21 cellular contexts compared by ENCODE assay signal in genomic region chr7:107291434-107291833, GRCh38.
DNase-seq lines count a peak whose midpoint lies in the region; FAIRE-seq and TF ChIP-seq lines count a peak whose summit lies in the region.
"Had no signal": no experiment of that assay in that cellular context is flagged by ENCODE, and none has a peak within 500 bp of the region (broad histone marks: within the 10 kb centered on the region; RNA-seq: fewer than 3 reads in every experiment).

No MANE protein-coding gene starts in this region.

- H4K20me1 ChIP-seq in MM.1S (ENCODE audit: insufficient read depth, low read length) = no peaks in the 10 kb centered on the region

- no peak overlapping the region for H2AFZ ChIP-seq in MM.1S (ENCODE audit: low read length)

- H3K4me1 ChIP-seq in MM.1S (ENCODE audit: low read length) = no peaks in the 10 kb centered on the region

- no peak for FAIRE-seq in GM12892 (lab: Jason Lieb, UNC)
- FAIRE-seq: RCC 7860 had no signal

- TF ChIP-seq POLR2A in GM12892 (IDR thresholded peaks at IDR 0.05; ENCODE audit: low read depth, low read length) = no peak

- DNase-seq in NOMO-1 treated with DMSO at 0.1 percent for 48 hours (lab: John Stamatoyannopoulos, UW; ENCODE audit: unreplicated experiment) = peak; percentile 0
- no peak for DNase-seq in NOMO-1 (lab: John Stamatoyannopoulos, UW; ENCODE audit: unreplicated experiment in 2 of 2)
- peak; percentile 1 for DNase-seq in OCI-M1 (lab: John Stamatoyannopoulos, UW)
- peak; percentile 44 for DNase-seq in epithelial cell of esophagus (ENCODE audit: low read depth)
- peak; percentile 2 for DNase-seq in renal cortical epithelial cell (ENCODE audit: low read depth)
- no peak for DNase-seq in MM.1S
- no peak for DNase-seq in KG1 (lab: John Stamatoyannopoulos, UW)
- no peak for DNase-seq in GM12892 (ENCODE audit: insufficient read length)
- DNase-seq: 8988T, DMS 273 treated with DMSO at 0.1 percent for 48 hours, DND-41, GDM1, GOT3, KBM-7, NCI-H1417 treated with DMSO at 0.1 percent for 48 hours, NCI-H1930, NCI-H345, NCI-H524 treated with DMSO at 0.1 percent for 48 hours, SHP77 had no signal

- no peaks in the 10 kb centered on the region for H3F3A ChIP-seq in MM.1S (ENCODE audit: insufficient read depth, low read length)

- no peak overlapping the region for H3K9ac ChIP-seq in MM.1S (ENCODE audit: low read length)

- H3K9me3 ChIP-seq in MM.1S (replicated peaks; ENCODE audit: insufficient read depth, low read length) = no peaks in the 10 kb centered on the region

- no peak overlapping the region for H3K4me2 ChIP-seq in MM.1S (ENCODE audit: low read depth, low read length)

- H3K27ac ChIP-seq in MM.1S (ENCODE audit: low read length) = no peak overlapping the region
- H3K27ac ChIP-seq: SK-N-MC had no signal

- no peaks in the 10 kb centered on the region for H3K36me3 ChIP-seq in MM.1S (replicated peaks; ENCODE audit: insufficient read depth, low read length)

- no peaks in the 10 kb centered on the region for H3K9me2 ChIP-seq in MM.1S (replicated peaks; ENCODE audit: insufficient read depth, low read length)

- H3K27me3 ChIP-seq in MM.1S (replicated peaks; ENCODE audit: insufficient read depth, low read length) = no peaks in the 10 kb centered on the region

- H3K4me3 ChIP-seq in epithelial cell of esophagus (ENCODE audit: low read length) (no peak overlapping the region), MM.1S (ENCODE audit: low read length) (no peak overlapping the region)
- H3K4me3 ChIP-seq: SK-N-MC had no signal

- H3K79me2 ChIP-seq in MM.1S (ENCODE audit: low read length) = no peaks in the 10 kb centered on the region

- no peak for TF ChIP-seq CTCF in epithelial cell of esophagus (IDR thresholded peaks at IDR 0.05; ENCODE audit: insufficient read depth, low read depth, low read length, missing control alignments)
- no peak for TF ChIP-seq CTCF in MM.1S (IDR thresholded peaks at IDR 0.05; ENCODE audit: low read length)

Comparison
In these comparisons a context has a peak if more than half of its experiments do, and no peak if none do; other contexts are left out.
1. DNase-seq: peak in NOMO-1 treated with DMSO at 0.1 percent for 48 hours (single experiment), OCI-M1 (single experiment), epithelial cell of esophagus (single experiment) and renal cortical epithelial cell (single experiment); none in NOMO-1 (0 of 2), MM.1S (single experiment), KG1 (single experiment) and GM12892 (single experiment).